In the genomic region with DNA sequence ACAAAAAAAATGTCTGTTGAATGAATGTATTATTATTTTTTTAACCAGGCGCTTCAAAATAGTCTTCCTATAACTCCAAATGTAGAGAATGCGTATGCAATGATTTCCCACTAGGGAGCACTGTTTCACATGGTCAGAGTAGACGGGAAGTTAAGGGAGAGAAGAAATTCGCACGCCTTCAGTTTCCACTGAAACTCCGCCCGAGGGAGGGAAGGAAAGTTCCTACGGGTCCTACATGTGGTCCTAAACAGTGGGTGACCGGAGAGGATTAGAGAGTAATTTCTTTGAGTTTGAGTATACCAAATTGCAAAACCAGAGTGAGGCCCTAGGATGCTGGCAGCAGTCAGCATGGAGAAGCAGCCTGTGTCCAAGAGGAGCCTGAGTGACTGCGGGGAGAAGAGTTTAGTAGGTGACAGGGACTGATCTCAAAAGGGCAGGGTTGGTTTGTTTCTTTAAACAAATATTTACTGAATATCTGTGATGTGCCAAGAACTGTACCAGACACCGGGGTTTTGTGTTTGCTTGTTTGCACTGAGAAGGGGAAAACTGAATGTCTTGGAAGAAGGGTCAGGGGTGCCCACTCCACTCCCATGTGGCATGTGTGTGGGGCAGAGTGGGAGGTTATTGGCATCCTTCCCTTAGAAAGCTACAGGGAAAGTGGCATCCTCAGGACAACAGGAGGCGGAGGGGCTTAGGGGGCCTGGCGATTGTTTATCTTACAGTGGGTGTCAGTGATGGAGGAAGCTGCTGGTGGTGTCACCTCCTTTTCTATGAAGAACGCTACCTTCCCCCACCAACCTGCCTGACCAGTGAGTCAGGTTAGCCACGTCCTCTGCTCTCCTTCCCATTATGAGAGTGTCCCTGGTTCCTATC, we compare ENCODE assay signal across 8 cellular contexts. TPM values are rescaled to one million over a fixed set of nuclear protein-coding genes. Genes with fewer than 3 reads are reported as not detected.
DNase-seq lines count a peak whose midpoint lies in the region; ATAC-seq, FAIRE-seq and TF ChIP-seq lines count a peak whose summit lies in the region.

No MANE protein-coding gene starts in this region.

- no peaks in the 10 kb centered on the region for H3K9me3 ChIP-seq in pancreas

- ATAC-seq in pancreas = peak; percentile 75 to 97 (median 94)

- POLR2A ChIA-PET in activated CD4-positive, alpha-beta T cell treated with anti-CD3 and anti-CD28 coated beads, Interleukin-2, amount 10 ng/mL, durations not matched to agents 7 days and 5 days (lab: Charles Lee) = interaction anchor here (0.5 kb wide), 1 partner anchor 13 kb away, joined by 7 read pairs; no protein-coding TSS in a partner anchor

- H3K36me3 ChIP-seq in pancreas = no peaks in the 10 kb centered on the region

- 29 to 35% methylated on average over 15 of the region's 15 CpGs for WGBS in pancreas, 2 donors

- H3K27ac ChIP-seq in pancreas = no peak overlapping the region

- peaks cover 13% of the 10 kb centered on the region for H3K27me3 Mint-ChIP-seq in activated CD4-positive, alpha-beta T cell treated with anti-CD3 and anti-CD28 coated beads, Interleukin-2, amount 10 ng/mL, durations not matched to agents 7 days and 5 days

- H3K4me3 Mint-ChIP-seq in activated CD4-positive, alpha-beta T cell treated with anti-CD3 and anti-CD28 coated beads, Interleukin-2, amount 10 ng/mL, durations not matched to agents 7 days and 5 days = no peak overlapping the region

- DNase-seq in DMS 273 (lab: John Stamatoyannopoulos, UW; ENCODE audit: unreplicated experiment) = peak; percentile 34
- DNase-seq in DMS 273 treated with DMSO at 0.1 percent for 48 hours (lab: John Stamatoyannopoulos, UW) = no peak
- DNase-seq in LHCN-M2 (ENCODE audit: low read depth) = peak; percentile 72
- DNase-seq in activated CD4-positive, alpha-beta T cell treated with anti-CD3 and anti-CD28 coated beads, Interleukin-2, amount 10 ng/mL, durations not matched to agents 7 days and 5 days = peak; percentile 57
- peak; percentile 82 for DNase-seq in fibroblast of the aortic adventitia (ENCODE audit: low read depth)
- peak in 2 of 6 donors; percentile 23 to 43 for DNase-seq in pancreas
- no peak for DNase-seq in NCI-H2227 treated with DMSO at 0.1 percent for 48 hours (lab: John Stamatoyannopoulos, UW)
- no peak for DNase-seq in NCI-H2171 (lab: John Stamatoyannopoulos, UW)

- H3K27ac Mint-ChIP-seq in activated CD4-positive, alpha-beta T cell treated with anti-CD3 and anti-CD28 coated beads, Interleukin-2, amount 10 ng/mL, durations not matched to agents 7 days and 5 days = no peak overlapping the region

- intact Hi-C loops in pancreas (cut with DNase I) = no loop called here

- TF ChIP-seq CTCF in fibroblast of the aortic adventitia (IDR thresholded peaks at IDR 0.05; ENCODE audit: insufficient read depth, low read length) = peak; percentile 68
- peak; percentile 28 to 61 (median 42) for TF ChIP-seq CTCF in pancreas (IDR thresholded peaks at IDR 0.05)

- H3K27me3 ChIP-seq in pancreas = no peaks in the 10 kb centered on the region

- no peaks in the 10 kb centered on the region for H3K9me3 Mint-ChIP-seq in activated CD4-positive, alpha-beta T cell treated with anti-CD3 and anti-CD28 coated beads, Interleukin-2, amount 10 ng/mL, durations not matched to agents 7 days and 5 days

- FAIRE-seq in pancreas (lab: Jason Lieb, UNC) = peak; percentile 67

- H3K36me3 Mint-ChIP-seq in activated CD4-positive, alpha-beta T cell treated with anti-CD3 and anti-CD28 coated beads, Interleukin-2, amount 10 ng/mL, durations not matched to agents 7 days and 5 days (ENCODE audit: low read depth) = no peaks in the 10 kb centered on the region

- H3K4me1 ChIP-seq in pancreas = no peaks in the 10 kb centered on the region

- H3K4me3 ChIP-seq in fibroblast of the aortic adventitia (ENCODE audit: low read depth, low read length) (no peak overlapping the region), pancreas (peak overlapping the region in 1 of 4 donors; percentile 19)

- peaks cover 11% of the 10 kb centered on the region for H3K4me1 Mint-ChIP-seq in activated CD4-positive, alpha-beta T cell treated with anti-CD3 and anti-CD28 coated beads, Interleukin-2, amount 10 ng/mL, durations not matched to agents 7 days and 5 days

- CTCF ChIA-PET in activated CD4-positive, alpha-beta T cell treated with anti-CD3 and anti-CD28 coated beads, Interleukin-2, amount 10 ng/mL, durations not matched to agents 7 days and 5 days (lab: Charles Lee) = interaction anchor here (0.6 to 1.4 kb wide), 2 partner anchors 23 to 824 kb away, joined by 6 to 7 read pairs; partner anchors contain the start of gene RNU5D-1

RNA-seq across cellular contexts. Expression of gene RNU5D-1, which starts 22.8 kb away (rescaled TPM):
- total RNA-seq in LHCN-M2 (2014; rRNA removed) (not detected in 2 replicates), fibroblast of the aortic adventitia (ENCODE audit: low replicate concordance) (not detected in 2 replicates), pancreas (not detected)
- not detected for polyA plus RNA-seq in LHCN-M2 (2012)
- total RNA-seq in activated CD4-positive, alpha-beta T cell treated with anti-CD3 and anti-CD28 coated beads, Interleukin-2, amount 10 ng/mL, durations not matched to agents 7 days and 5 days = not detected
- polyA plus RNA-seq in pancreas = not detected

RNA-seq across cellular contexts. Expression of gene KIF2C, which starts 31.4 kb away (rescaled TPM):
- 95.3 and 99.3 TPM in 2 replicates for total RNA-seq in LHCN-M2 (2014; rRNA removed)
- polyA plus RNA-seq in LHCN-M2 (2012) = 35.7 TPM
- total RNA-seq in activated CD4-positive, alpha-beta T cell treated with anti-CD3 and anti-CD28 coated beads, Interleukin-2, amount 10 ng/mL, durations not matched to agents 7 days and 5 days = 100 to 1,000 TPM; 110 to 121 TPM
- 1.1 and 23.0 TPM in 2 replicates for total RNA-seq in fibroblast of the aortic adventitia (ENCODE audit: low replicate concordance)
- total RNA-seq in pancreas = 1 to 10 TPM in 2 of 6 donors, under 1 TPM in 3, not detected in 1; 0.12 to 1.6 (median 0.44) TPM
- polyA plus RNA-seq in pancreas = under 1 TPM; 0.30 to 0.40 TPM

RNA-seq across cellular contexts. Expression of gene ARMH1, which starts 33.7 kb away (rescaled TPM):
- not detected in 2 replicates for total RNA-seq in LHCN-M2 (2014; rRNA removed)
- polyA plus RNA-seq in LHCN-M2 (2012) = 0.38 TPM
- total RNA-seq in activated CD4-positive, alpha-beta T cell treated with anti-CD3 and anti-CD28 coated beads, Interleukin-2, amount 10 ng/mL, durations not matched to agents 7 days and 5 days = 10 to 100 TPM; 47.4 to 50.7 TPM
- 0.41 and 1.7 TPM in 2 replicates for total RNA-seq in fibroblast of the aortic adventitia (ENCODE audit: low replicate concordance)
- total RNA-seq in pancreas = 1 to 10 TPM in 3 of 6 donors, under 1 TPM in 3; 0.42 to 2.9 (median 1.1) TPM
- polyA plus RNA-seq in pancreas = 10 to 100 TPM in 1 of 2 donors, 1 to 10 TPM in 1; 5.6 to 10.7 TPM

RNA-seq across cellular contexts. Expression of gene TMEM53, which starts 33.9 kb away (rescaled TPM):
- total RNA-seq in LHCN-M2 (2014; rRNA removed) (5.9 and 8.8 TPM in 2 replicates), fibroblast of the aortic adventitia (ENCODE audit: low replicate concordance) (6.6 and 9.2 TPM in 2 replicates), pancreas (1 to 10 TPM; 2.6 to 5.4 (median 3.7) TPM)
- 10.7 TPM for polyA plus RNA-seq in LHCN-M2 (2012)
- 1 to 10 TPM; 3.0 to 3.5 TPM for total RNA-seq in activated CD4-positive, alpha-beta T cell treated with anti-CD3 and anti-CD28 coated beads, Interleukin-2, amount 10 ng/mL, durations not matched to agents 7 days and 5 days
- polyA plus RNA-seq in pancreas = 10 to 100 TPM in 1 of 2 donors, 1 to 10 TPM in 1; 5.5 to 10.4 TPM

Comparison
In these comparisons a context has a peak if more than half of its experiments do, and no peak if none do; other contexts are left out.
1. DNase-seq: peak in DMS 273 (single experiment), LHCN-M2 (single experiment), activated CD4-positive, alpha-beta T cell treated with anti-CD3 and anti-CD28 coated beads, Interleukin-2, amount 10 ng/mL, durations not matched to agents 7 days and 5 days (single experiment) and fibroblast of the aortic adventitia (single experiment); none in DMS 273 treated with DMSO at 0.1 percent for 48 hours (single experiment), NCI-H2227 treated with DMSO at 0.1 percent for 48 hours (single experiment) and NCI-H2171 (single experiment).
2. RNA of gene ARMH1, which starts 33.7 kb away (total RNA-seq): 47.4 to 50.7 TPM in activated CD4-positive, alpha-beta T cell treated with anti-CD3 and anti-CD28 coated beads, Interleukin-2, amount 10 ng/mL, durations not matched to agents 7 days and 5 days; 0.41 to 1.7 TPM in fibroblast of the aortic adventitia, 0.42 to 2.9 TPM in pancreas and not detected in LHCN-M2; every median in the first group is over 10 times any median in the second.